In the genomic region with DNA sequence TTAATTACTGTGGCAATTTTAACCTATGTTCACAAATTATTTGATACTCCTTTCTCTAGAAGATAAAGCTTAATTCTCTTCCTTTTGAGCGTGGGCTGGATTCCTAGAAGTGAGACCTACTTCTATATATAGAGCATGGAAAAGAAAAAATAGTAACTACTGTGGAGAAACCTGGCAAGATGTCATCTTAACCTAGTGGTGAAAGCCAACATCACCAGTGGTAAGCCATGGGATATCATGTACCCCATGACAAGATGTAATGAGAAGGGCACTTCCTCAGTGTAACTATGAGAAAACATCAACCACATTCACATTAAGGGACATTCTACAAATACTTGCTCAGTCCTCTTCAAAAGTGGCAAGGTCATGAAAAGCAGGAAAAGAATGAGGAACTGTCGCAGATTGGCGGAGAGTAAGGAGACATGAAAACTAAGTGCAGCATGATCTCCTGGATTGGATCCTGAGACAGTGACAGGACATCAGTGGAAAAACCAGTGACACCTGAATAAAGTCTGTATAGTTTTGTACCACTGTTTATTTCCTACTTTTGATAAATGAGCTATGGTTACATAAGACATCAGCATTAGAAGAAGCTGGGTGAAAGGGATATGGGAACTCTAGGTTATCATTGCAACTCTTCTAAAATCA, we compare ENCODE assay signal across 20 cellular contexts.
DNase-seq lines count a peak whose midpoint lies in the region; ATAC-seq and TF ChIP-seq lines count a peak whose summit lies in the region.
"Had no signal": no experiment of that assay in that cellular context is flagged by ENCODE, and none has a peak within 500 bp of the region (broad histone marks: within the 10 kb centered on the region; RNA-seq: fewer than 3 reads in every experiment).

No MANE protein-coding gene starts in this region.

- DNase-seq in Right ventricle myocardium superior (no peak), cardiac septum (ENCODE audit: low spot score) (no peak), choroid plexus epithelial cell (ENCODE audit: low read depth) (peak; percentile 42), left lung (no peak), upper lobe of right lung (no peak), D341Med (ENCODE audit: low spot score) (no peak), NOMO-1 (lab: John Stamatoyannopoulos, UW; ENCODE audit: unreplicated experiment in 2 of 2) (no peak)
- DNase-seq: GDM1, KBM-7, NCI-H1105, NCI-H2107, NCI-H510A treated with DMSO at 0.1 percent for 48 hours, NCI-H774, PC-3, RPMI8226, SJCRH30 had no signal

- H3K36me3 ChIP-seq in left lung (no peaks in the 10 kb centered on the region), upper lobe of right lung (no peaks in the 10 kb centered on the region)
- H3K36me3 ChIP-seq: SJCRH30 had no signal

- peak; percentile 91 for ATAC-seq in Right ventricle myocardium superior (ENCODE audit: poor library complexity)
- peak; percentile 53 for ATAC-seq in left lung
- peak; percentile 36 for ATAC-seq in upper lobe of right lung
- ATAC-seq in HG03457 (IDR thresholded peaks at IDR 0.05; ENCODE audit: unreplicated experiment): no peak
- ATAC-seq: GM23338, HCT116, HepG2, PC-3 had no signal

- no peaks in the 10 kb centered on the region for H3K27me3 ChIP-seq in left lung
- H3K27me3 ChIP-seq in upper lobe of right lung: no peaks in the 10 kb centered on the region
- H3K27me3 ChIP-seq: SJCRH30 had no signal

- H3K4me1 ChIP-seq in left lung: no peaks in the 10 kb centered on the region
- no peaks in the 10 kb centered on the region for H3K4me1 ChIP-seq in upper lobe of right lung
- H3K4me1 ChIP-seq: SJCRH30 had no signal

- TF ChIP-seq CTCF in choroid plexus epithelial cell (conservative IDR thresholded peaks at IDR 0.05; ENCODE audit: low read depth, low read length) (peak; percentile 10), left lung (IDR thresholded peaks at IDR 0.05) (no peak), upper lobe of right lung (IDR thresholded peaks at IDR 0.05) (no peak)

- intact Hi-C loops in Right ventricle myocardium superior (cut with DNase I) (no loop called here), cardiac septum (cut with DNase I) (no loop called here), left lung (cut with DNase I) (no loop called here), upper lobe of right lung (cut with DNase I) (no loop called here)

- no peak overlapping the region for H3K27ac ChIP-seq in left lung
- H3K27ac ChIP-seq in upper lobe of right lung: no peak overlapping the region
- H3K27ac ChIP-seq: SJCRH30 had no signal

- H3K9me3 ChIP-seq in left lung (no peaks in the 10 kb centered on the region), upper lobe of right lung (no peaks in the 10 kb centered on the region)
- H3K9me3 ChIP-seq: SJCRH30 had no signal

- H3K4me3 ChIP-seq in choroid plexus epithelial cell (ENCODE audit: low read depth, low read length) (no peak overlapping the region), left lung (no peak overlapping the region), upper lobe of right lung (no peak overlapping the region)
- H3K4me3 ChIP-seq: GM23338, SJCRH30 had no signal
